22 cellular contexts compared by ENCODE assay signal in genomic region chr2:119673796-119674195, GRCh38.
"Had no signal": no experiment of that assay in that cellular context is flagged by ENCODE, and none has a peak within 500 bp of the region (broad histone marks: within the 10 kb centered on the region; RNA-seq: fewer than 3 reads in every experiment).

No MANE protein-coding gene starts in this region.

- DNase-seq: Kasumi-1, MM.1S, NCI-H1092 treated with DMSO at 0.1 percent for 48 hours, NCI-H1436, NCI-H187, NCI-H2029, NCI-H2081 treated with DMSO at 0.1 percent for 48 hours, NCI-H2171, NCI-H226, NCI-H446, NCI-H510A, NCI-H524 treated with DMSO at 0.1 percent for 48 hours, NCI-H69, NCI-H774, Right ventricle myocardium superior, RPMI8226, SIG-M5 had no signal

- H3K27me3 Mint-ChIP-seq: IgD-negative memory B cell had no signal

- H3K4me1 ChIP-seq: SJSA1 had no signal

- H3K9ac ChIP-seq: KMS-11 had no signal

- H3K9me3 ChIP-seq: SJSA1 had no signal

- ATAC-seq: K562 had no signal

- H3K36me3 Mint-ChIP-seq: IgD-negative memory B cell had no signal

- H3K9me3 Mint-ChIP-seq: IgD-negative memory B cell had no signal

- H3K4me3 ChIP-seq: K562, SJSA1, SK-N-MC had no signal

- H3K4me3 Mint-ChIP-seq: IgD-negative memory B cell had no signal

- H3K36me3 ChIP-seq: SJSA1 had no signal

- H3K27me3 ChIP-seq: SJSA1 had no signal

- H3K27ac Mint-ChIP-seq: IgD-negative memory B cell had no signal

- H3K27ac ChIP-seq: KMS-11, SJSA1, SK-N-MC had no signal
